8 cellular contexts compared by ENCODE assay signal in the genomic region with DNA sequence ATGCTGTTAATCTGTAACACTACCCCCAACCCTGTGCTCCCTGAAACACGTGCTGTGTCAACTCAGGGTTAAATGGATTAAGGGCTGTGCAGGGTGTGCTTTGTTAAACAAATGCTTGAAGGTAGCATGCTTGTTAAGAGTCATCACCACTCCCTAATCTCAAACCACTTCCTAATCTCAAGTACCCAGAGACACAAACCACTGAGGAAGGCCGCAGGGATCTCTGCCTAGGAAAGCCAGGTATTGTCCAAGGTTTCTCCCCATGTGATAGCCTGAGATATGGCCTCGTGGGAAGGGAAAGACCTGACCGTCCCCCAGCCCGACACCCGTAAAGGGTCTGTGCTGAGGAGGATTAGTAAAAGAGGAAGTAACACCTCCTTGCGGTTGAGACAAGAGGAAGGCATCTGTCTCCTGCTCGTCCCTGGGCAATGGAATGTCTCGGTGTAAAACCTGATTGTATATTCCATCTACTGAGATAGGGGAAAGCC. TPM values are rescaled to one million over a fixed set of nuclear protein-coding genes. Genes with fewer than 3 reads are reported as not detected.
DNase-seq lines count a peak whose midpoint lies in the region; ATAC-seq, FAIRE-seq and TF ChIP-seq lines count a peak whose summit lies in the region.
"Not testable (repeated sequence)": the region's sequence is repeated elsewhere in the genome, so short reads cannot be mapped to it uniquely, and the experiment has no call there.

No MANE protein-coding gene starts in this region.

- peaks cover 38 to 44% of the 10 kb centered on the region in 2 donors for H3K4me1 Mint-ChIP-seq in immature natural killer cell

- not testable (repeated sequence) for TF ChIP-seq EP300 in GM12878 (IDR thresholded peaks at IDR 0.05; ENCODE audit: borderline replicate concordance in 1 of 2, control insufficient read depth in 1 of 2, low read depth in 2 of 2, low read length in 2 of 2)

- not testable (repeated sequence) for H3K9me3 ChIP-seq in HUES64 (ENCODE audit: insufficient read depth, low read depth, low read length); NT2/D1 (ENCODE audit: insufficient read depth, low read length); GM12878 (replicated peaks; ENCODE audit: control insufficient read depth, insufficient read depth, low read length); gastrocnemius medialis

- not testable (repeated sequence) for TF ChIP-seq POLR2A in GM12878 (IDR thresholded peaks at IDR 0.05; ENCODE audit: low read depth, low read length); gastrocnemius medialis (IDR thresholded peaks at IDR 0.05)

- TF ChIP-seq CTCF in GM12878 (IDR thresholded peaks at IDR 0.05 in 2 of 3, conservative IDR thresholded peaks at IDR 0.05 in 1 of 3; ENCODE audit: control insufficient read depth in 2 of 3, extremely low read depth in 1 of 3, insufficient read depth in 1 of 3, low read depth in 3 of 3, low read length in 3 of 3); gastrocnemius medialis (IDR thresholded peaks at IDR 0.05 in 4 of 5, conservative IDR thresholded peaks at IDR 0.05 in 1 of 5): not testable (repeated sequence)

- not testable (repeated sequence) for H3K79me2 ChIP-seq in GM12878 (ENCODE audit: control insufficient read depth, insufficient read depth, low read length)

- H3K27ac ChIP-seq in HUES64 (ENCODE audit: low read depth, low read length) (peak overlapping the region; percentile 77; the same call in 1 of the 2 replicates), GM12878 (ENCODE audit: control insufficient read depth, insufficient read depth) (peak overlapping the region; percentile 63), gastrocnemius medialis (peak overlapping the region; percentile 69 to 95 (median 82))

- ATAC-seq in GM12878, result peak; percentile 42
- ATAC-seq in gastrocnemius medialis, result not testable (repeated sequence)

- FAIRE-seq in GM12878 (lab: Jason Lieb, UNC), result not testable (repeated sequence)

- not testable (repeated sequence) for H3K27me3 Mint-ChIP-seq in immature natural killer cell (ENCODE audit: low read depth in 3 of 3)

- peaks cover 23% of the 10 kb centered on the region for H3K4me1 ChIP-seq in HUES64 (ENCODE audit: insufficient read depth, low read length)
- H3K4me1 ChIP-seq in NT2/D1 (ENCODE audit: insufficient read depth, insufficient read length); GM12878 (ENCODE audit: control insufficient read depth, insufficient read depth, low read length): not testable (repeated sequence)
- H3K4me1 ChIP-seq in gastrocnemius medialis, result peaks cover 42 to 43% of the 10 kb centered on the region in 2 donors

- intact Hi-C loops in GM12878 (cut with micrococcal nuclease; ENCODE audit: unreplicated experiment); gastrocnemius medialis (cut with DNase I; ENCODE audit: low total_unique reads): not testable (repeated sequence)

- not testable (repeated sequence) for TF ChIP-seq RAD21 in GM12878 (IDR thresholded peaks at IDR 0.05; ENCODE audit: insufficient read depth, low read depth, low read length)

- H2AFZ ChIP-seq in GM12878 (ENCODE audit: control insufficient read depth, low read depth, low read length), result peak overlapping the region; percentile 3

- H3K36me3 Mint-ChIP-seq in immature natural killer cell, result peaks cover 6 to 14% (median 10%) of the 10 kb centered on the region in 3 donors

- RAD21 ChIA-PET in GM12878 (lab: Charles Lee; ENCODE audit: unreplicated experiment), result not testable (repeated sequence)

- DNase-seq in CD1c-positive myeloid dendritic cell (ENCODE audit: extremely low spot score) (peak; percentile 20), NT2/D1 (ENCODE audit: low read depth, low spot score) (peak; percentile 44), T-helper 22 cell (ENCODE audit: low read depth) (peak; percentile 16), immature natural killer cell (peak; percentile 61 to 65 (median 65))
- DNase-seq in activated T-cell treated with anti-CD3 and anti-CD28 coated beads, Interleukin-2, amount 50 U/mL, for 1 hour, result peak; percentile 60
- DNase-seq in GM12878 (ENCODE audit: low read depth, low spot score); gastrocnemius medialis: not testable (repeated sequence)

- BruUV-seq in GM12878 (replicated peaks; lab: Mats Ljungman, UMichigan), result not testable (repeated sequence)

- not testable (repeated sequence) for H4K20me1 ChIP-seq in GM12878 (ENCODE audit: control insufficient read depth, insufficient read depth)

- POLR2A ChIA-PET in GM12878 (lab: Charles Lee), result interaction anchor here (1.1 to 2.5 kb wide), 5 partner anchors 8 to 31 kb away, joined by 3 to 11 read pairs (median 7); a partner anchor contains a TSS

- H3K36me3 ChIP-seq in HUES64 (ENCODE audit: insufficient read depth, low read length); NT2/D1 (ENCODE audit: insufficient read depth, insufficient read length, low read length); GM12878 (ENCODE audit: control insufficient read depth in 2 of 2, insufficient read depth in 2 of 2, low read length in 1 of 2): not testable (repeated sequence)
- H3K36me3 ChIP-seq in gastrocnemius medialis, result peaks cover 0 to 39% of the 10 kb centered on the region in 2 donors

- not testable (repeated sequence) for H3K27me3 ChIP-seq in HUES64 (ENCODE audit: insufficient read depth, low read length); NT2/D1 (ENCODE audit: insufficient read depth, insufficient read length); GM12878 (replicated peaks in 1 of 2; ENCODE audit: control insufficient read depth in 2 of 2, insufficient read depth in 2 of 2, low read length in 1 of 2); gastrocnemius medialis

- not testable (repeated sequence) for H3K9me3 Mint-ChIP-seq in immature natural killer cell

- in situ Hi-C loops in GM12878 (cut with MboI); gastrocnemius medialis (cut with MboI; ENCODE audit: low sequenced_read_pairs in 4 of 4): not testable (repeated sequence)

- peak overlapping the region; percentile 33; the same call in 1 of the 2 replicates for H3K4me2 ChIP-seq in GM12878 (ENCODE audit: control insufficient read depth, insufficient read depth)

- H3K9ac ChIP-seq in HUES64 (ENCODE audit: low read depth, low read length), result peak overlapping the region; percentile 36; the same call in 1 of the 2 replicates
- not testable (repeated sequence) for H3K9ac ChIP-seq in NT2/D1 (ENCODE audit: insufficient read length, low read depth); GM12878 (ENCODE audit: control insufficient read depth, insufficient read depth, low read length)

- not testable (repeated sequence) for H3K4me3 ChIP-seq in HUES64 (ENCODE audit: low read length); NT2/D1 (ENCODE audit: insufficient read length, low read depth); GM12878; gastrocnemius medialis

- peak overlapping the region; percentile 92 to 97 (median 92) for H3K27ac Mint-ChIP-seq in immature natural killer cell

- SMC1A ChIA-PET in GM12878 (lab: Charles Lee; ENCODE audit: uncharacterized antibody, unreplicated experiment), result interaction anchor here (1.2 to 1.8 kb wide), 2 partner anchors 25 to 47 kb away, joined by 6 to 12 read pairs; a partner anchor contains a TSS

- 14% methylated on average over 7 of the region's 9 CpGs for WGBS in HUES64
- 0% methylated on average over 9 of the region's 9 CpGs for WGBS in GM12878 (ENCODE audit: insufficient coverage, insufficient replicate concordance, low lambda C conversion rate, missing lambda C conversion rate)

- H3K4me3 Mint-ChIP-seq in immature natural killer cell, result peak overlapping the region; percentile 78 to 88 (median 80)

- CTCF ChIA-PET in GM12878 (lab: Yijun Ruan, JAX), result interaction anchor here (1.2 kb wide), 3 partner anchors 24 to 49 kb away, joined by 3 to 7 read pairs (median 5); a partner anchor contains a TSS

RNA-seq across cellular contexts. Expression of a gene that starts 5.3 kb away (rescaled TPM):
- 184 TPM for polyA plus RNA-seq in HUES64 (2013, experiment 1 of 2)
- 175 TPM for polyA plus RNA-seq in HUES64 (2013, experiment 2 of 2)
- 58.4 and 59.3 TPM in 2 replicates for total RNA-seq in GM12878 (2013; cell fraction: nucleolus; rRNA removed)
- total RNA-seq in GM12878 (2014; rRNA removed), result 110 and 125 TPM in 2 replicates
- total RNA-seq in GM12878 (2014; rRNA removed; fragmentation: Illumina TruSeq; extraction: Trizol), result 200 and 230 TPM in 2 replicates
- total RNA-seq in GM12878 (2021), result 176 and 180 TPM in 2 replicates
- 152 TPM for polyA plus RNA-seq in GM12878 (2011; ENCODE audit: low read depth)
- 235 and 289 TPM in 2 replicates for polyA plus RNA-seq in GM12878 (2011; rRNA removed)
- 105 and 181 TPM in 2 replicates for polyA plus RNA-seq in GM12878 (2011; cell fraction: cytosol; rRNA removed)
- 93.6 and 102 TPM in 2 replicates for polyA plus RNA-seq in GM12878 (2011; cell fraction: nucleus; rRNA removed)
- polyA plus RNA-seq in GM12878 (2012), result 135 and 182 TPM in 2 replicates
- 191 and 262 TPM in 2 replicates for polyA plus RNA-seq in GM12878 (2014; fragmentation: Illumina TruSeq; extraction: Trizol)
- 1,000 to 10,000 TPM in 1 of 2 experiments, 100 to 1,000 TPM in 1; 665 to 1,248 TPM for polyA plus RNA-seq in GM12878 (2014; fragmentation: Nextera tagmentation; extraction: Ambion mirVana)
- polyA plus RNA-seq in GM12878 (2014; rRNA removed), result 178 and 198 TPM in 2 replicates
- 100 to 1,000 TPM; 401 to 406 TPM for polyA plus RNA-seq in GM12878 (2016; fragmentation: Nextera tagmentation; extraction: Ambion mirVana)
- polyA minus RNA-seq in GM12878 (2011; rRNA and poly(A)+ RNA removed), result 48.9 and 76.3 TPM in 2 replicates
- polyA minus RNA-seq in GM12878 (2011; cell fraction: cytosol; rRNA and poly(A)+ RNA removed), result 38.2 and 49.3 TPM in 2 replicates
- polyA minus RNA-seq in GM12878 (2011; cell fraction: nucleus; rRNA and poly(A)+ RNA removed), result 31.9 and 40.9 TPM in 2 replicates
- 100 to 1,000 TPM; 175 to 256 (median 194) TPM for polyA plus RNA-seq in immature natural killer cell
- total RNA-seq in gastrocnemius medialis, result 100 to 1,000 TPM; 199 to 589 (median 381) TPM

RNA-seq across cellular contexts. Expression of a gene that starts 14.0 kb away (rescaled TPM):
- polyA plus RNA-seq in HUES64 (2013, experiment 1 of 2), result 7.6 TPM
- 12.7 TPM for polyA plus RNA-seq in HUES64 (2013, experiment 2 of 2)
- total RNA-seq in GM12878 (2013; cell fraction: nucleolus; rRNA removed), result 15.8 and 16.2 TPM in 2 replicates
- total RNA-seq in GM12878 (2014; rRNA removed), result 26.7 and 30.9 TPM in 2 replicates
- 24.9 TPM in 2 replicates for total RNA-seq in GM12878 (2014; rRNA removed; fragmentation: Illumina TruSeq; extraction: Trizol)
- 31.1 and 33.2 TPM in 2 replicates for total RNA-seq in GM12878 (2021)
- 14.2 TPM for polyA plus RNA-seq in GM12878 (2011; ENCODE audit: low read depth)
- 129 and 132 TPM in 2 replicates for polyA plus RNA-seq in GM12878 (2011; rRNA removed)
- polyA plus RNA-seq in GM12878 (2011; cell fraction: cytosol; rRNA removed), result 47.9 and 48.2 TPM in 2 replicates
- 30.1 TPM in 2 replicates for polyA plus RNA-seq in GM12878 (2011; cell fraction: nucleus; rRNA removed)
- 26.7 and 31.4 TPM in 2 replicates for polyA plus RNA-seq in GM12878 (2012)
- 36.6 and 42.2 TPM in 2 replicates for polyA plus RNA-seq in GM12878 (2014; fragmentation: Illumina TruSeq; extraction: Trizol)
- 10 to 100 TPM; 44.8 to 69.4 TPM for polyA plus RNA-seq in GM12878 (2014; fragmentation: Nextera tagmentation; extraction: Ambion mirVana)
- 27.6 and 30.9 TPM in 2 replicates for polyA plus RNA-seq in GM12878 (2014; rRNA removed)
- 10 to 100 TPM; 48.0 to 52.9 TPM for polyA plus RNA-seq in GM12878 (2016; fragmentation: Nextera tagmentation; extraction: Ambion mirVana)
- 33.9 and 34.6 TPM in 2 replicates for polyA minus RNA-seq in GM12878 (2011; rRNA and poly(A)+ RNA removed)
- polyA minus RNA-seq in GM12878 (2011; cell fraction: cytosol; rRNA and poly(A)+ RNA removed), result 16.7 and 27.6 TPM in 2 replicates
- polyA minus RNA-seq in GM12878 (2011; cell fraction: nucleus; rRNA and poly(A)+ RNA removed), result 6.8 and 10.9 TPM in 2 replicates
- polyA plus RNA-seq in immature natural killer cell, result 10 to 100 TPM; 40.2 to 73.0 (median 56.9) TPM
- 10 to 100 TPM; 23.2 to 46.0 (median 31.7) TPM for total RNA-seq in gastrocnemius medialis

RNA-seq across cellular contexts. Expression of a gene that starts 22.7 kb away (rescaled TPM):
- 0.05 TPM for polyA plus RNA-seq in HUES64 (2013, experiment 1 of 2)
- 0.32 TPM for polyA plus RNA-seq in HUES64 (2013, experiment 2 of 2)
- total RNA-seq in GM12878 (2013; cell fraction: nucleolus; rRNA removed), result 1.1 and 1.5 TPM in 2 replicates
- 0.22 and 0.51 TPM in 2 replicates for total RNA-seq in GM12878 (2014; rRNA removed)
- total RNA-seq in GM12878 (2014; rRNA removed; fragmentation: Illumina TruSeq; extraction: Trizol), result 0.18 and 0.28 TPM in 2 replicates
- total RNA-seq in GM12878 (2021), result 0.49 and 0.53 TPM in 2 replicates
- 0.13 TPM for polyA plus RNA-seq in GM12878 (2011; ENCODE audit: low read depth)
- 0.30 and 0.46 TPM in 2 replicates for polyA plus RNA-seq in GM12878 (2011; rRNA removed)
- 0.28 and 0.43 TPM in 2 replicates for polyA plus RNA-seq in GM12878 (2011; cell fraction: cytosol; rRNA removed)
- polyA plus RNA-seq in GM12878 (2011; cell fraction: nucleus; rRNA removed), result 3.1 and 4.3 TPM in 2 replicates
- 0.25 and 0.51 TPM in 2 replicates for polyA plus RNA-seq in GM12878 (2012)
- 0.16 and 0.43 TPM in 2 replicates for polyA plus RNA-seq in GM12878 (2014; fragmentation: Illumina TruSeq; extraction: Trizol)
- under 1 TPM; 0.02 to 0.16 TPM for polyA plus RNA-seq in GM12878 (2014; fragmentation: Nextera tagmentation; extraction: Ambion mirVana)
- polyA plus RNA-seq in GM12878 (2014; rRNA removed), result 0.46 and 0.78 TPM in 2 replicates
- polyA plus RNA-seq in GM12878 (2016; fragmentation: Nextera tagmentation; extraction: Ambion mirVana), result under 1 TPM; 0.36 to 0.39 TPM
- polyA minus RNA-seq in GM12878 (2011; rRNA and poly(A)+ RNA removed), result 0.26 and 0.37 TPM in 2 replicates
- not detected in 2 replicates for polyA minus RNA-seq in GM12878 (2011; cell fraction: cytosol; rRNA and poly(A)+ RNA removed)
- polyA minus RNA-seq in GM12878 (2011; cell fraction: nucleus; rRNA and poly(A)+ RNA removed), result 0.48 and 0.77 TPM in 2 replicates
- polyA plus RNA-seq in immature natural killer cell, result not detected
- 10 to 100 TPM in 3 of 4 donors, 1 to 10 TPM in 1; 6.4 to 20.0 (median 14.7) TPM for total RNA-seq in gastrocnemius medialis

RNA-seq across cellular contexts. Expression of a gene that starts 25.3 kb away (rescaled TPM):
- polyA plus RNA-seq in HUES64 (2013, experiment 1 of 2), result 5.9 TPM
- 8.3 TPM for polyA plus RNA-seq in HUES64 (2013, experiment 2 of 2)
- total RNA-seq in GM12878 (2013; cell fraction: nucleolus; rRNA removed), result 6.9 and 7.7 TPM in 2 replicates
- total RNA-seq in GM12878 (2014; rRNA removed), result 16.7 and 19.7 TPM in 2 replicates
- total RNA-seq in GM12878 (2014; rRNA removed; fragmentation: Illumina TruSeq; extraction: Trizol), result 13.9 and 15.2 TPM in 2 replicates
- total RNA-seq in GM12878 (2021), result 23.4 and 23.6 TPM in 2 replicates
- polyA plus RNA-seq in GM12878 (2011; ENCODE audit: low read depth), result 6.3 TPM
- polyA plus RNA-seq in GM12878 (2011; rRNA removed), result 48.2 and 53.1 TPM in 2 replicates
- polyA plus RNA-seq in GM12878 (2011; cell fraction: cytosol; rRNA removed), result 35.5 and 51.0 TPM in 2 replicates
- 7.8 and 10.5 TPM in 2 replicates for polyA plus RNA-seq in GM12878 (2011; cell fraction: nucleus; rRNA removed)
- 9.9 and 10.2 TPM in 2 replicates for polyA plus RNA-seq in GM12878 (2012)
- 18.4 and 20.0 TPM in 2 replicates for polyA plus RNA-seq in GM12878 (2014; fragmentation: Illumina TruSeq; extraction: Trizol)
- polyA plus RNA-seq in GM12878 (2014; fragmentation: Nextera tagmentation; extraction: Ambion mirVana), result 10 to 100 TPM in 1 of 2 experiments, 1 to 10 TPM in 1; 5.5 to 12.2 TPM
- polyA plus RNA-seq in GM12878 (2014; rRNA removed), result 19.4 and 21.9 TPM in 2 replicates
- polyA plus RNA-seq in GM12878 (2016; fragmentation: Nextera tagmentation; extraction: Ambion mirVana), result 10 to 100 TPM in 1 of 2 experiments, 1 to 10 TPM in 1; 9.9 to 10.3 TPM
- polyA minus RNA-seq in GM12878 (2011; rRNA and poly(A)+ RNA removed), result 24.7 and 26.5 TPM in 2 replicates
- 11.0 and 11.3 TPM in 2 replicates for polyA minus RNA-seq in GM12878 (2011; cell fraction: cytosol; rRNA and poly(A)+ RNA removed)
- polyA minus RNA-seq in GM12878 (2011; cell fraction: nucleus; rRNA and poly(A)+ RNA removed), result 2.7 and 4.4 TPM in 2 replicates
- polyA plus RNA-seq in immature natural killer cell, result 10 to 100 TPM; 17.9 to 28.0 (median 20.7) TPM
- 100 to 1,000 TPM in 1 of 4 donors, 10 to 100 TPM in 3; 37.1 to 108 (median 75.4) TPM for total RNA-seq in gastrocnemius medialis

RNA-seq across cellular contexts. Expression of a gene that starts 31.8 kb away (rescaled TPM):
- 0.15 TPM for polyA plus RNA-seq in HUES64 (2013, experiment 1 of 2)
- 0.25 TPM for polyA plus RNA-seq in HUES64 (2013, experiment 2 of 2)
- total RNA-seq in GM12878 (2013; cell fraction: nucleolus; rRNA removed), result 3.1 and 3.3 TPM in 2 replicates
- total RNA-seq in GM12878 (2014; rRNA removed) (1.7 and 2.7 TPM in 2 replicates), GM12878 (2014; rRNA removed; fragmentation: Illumina TruSeq; extraction: Trizol) (0.72 and 0.97 TPM in 2 replicates), GM12878 (2021) (3.5 and 5.2 TPM in 2 replicates), gastrocnemius medialis (10 to 100 TPM in 1 of 4 donors, 1 to 10 TPM in 3; 3.3 to 19.0 (median 6.7) TPM)
- polyA plus RNA-seq in GM12878 (2011; ENCODE audit: low read depth), result 0.79 TPM
- polyA plus RNA-seq in GM12878 (2011; rRNA removed) (1.6 and 1.8 TPM in 2 replicates), GM12878 (2014; fragmentation: Illumina TruSeq; extraction: Trizol) (1.0 and 1.8 TPM in 2 replicates), GM12878 (2014; fragmentation: Nextera tagmentation; extraction: Ambion mirVana) (under 1 TPM; 0.40 to 0.42 TPM), GM12878 (2014; rRNA removed) (2.5 and 3.5 TPM in 2 replicates), GM12878 (2016; fragmentation: Nextera tagmentation; extraction: Ambion mirVana) (1 to 10 TPM in 1 of 2 experiments, under 1 TPM in 1; 0.83 to 1.5 TPM), immature natural killer cell (under 1 TPM in 2 of 3 donors, not detected in 1; 0.11 to 0.55 TPM)
- polyA plus RNA-seq in GM12878 (2011; cell fraction: cytosol; rRNA removed), result 1.6 and 2.1 TPM in 2 replicates
- 6.0 and 6.1 TPM in 2 replicates for polyA plus RNA-seq in GM12878 (2011; cell fraction: nucleus; rRNA removed)
- polyA plus RNA-seq in GM12878 (2012), result 0.89 and 1.5 TPM in 2 replicates
- polyA minus RNA-seq in GM12878 (2011; rRNA and poly(A)+ RNA removed), result 1.6 and 2.1 TPM in 2 replicates
- 0.94 and 4.0 TPM in 2 replicates for polyA minus RNA-seq in GM12878 (2011; cell fraction: cytosol; rRNA and poly(A)+ RNA removed)
- polyA minus RNA-seq in GM12878 (2011; cell fraction: nucleus; rRNA and poly(A)+ RNA removed), result 2.3 and 4.4 TPM in 2 replicates
